In genomic region chr14:69037790-69038448, GRCh38 we compare ENCODE assay signal across 12 cellular contexts. TPM values are rescaled to one million over a fixed set of nuclear protein-coding genes. Genes with fewer than 3 reads are reported as not detected.
DNase-seq lines count a peak whose midpoint lies in the region; ATAC-seq and TF ChIP-seq lines count a peak whose summit lies in the region.
"Had no signal": no experiment of that assay in that cellular context is flagged by ENCODE, and none has a peak within 500 bp of the region (broad histone marks: within the 10 kb centered on the region; RNA-seq: fewer than 3 reads in every experiment).

No MANE protein-coding gene starts in this region.

- no peaks in the 10 kb centered on the region for H3K79me2 ChIP-seq in GM23338 (replicated peaks; ENCODE audit: insufficient read depth)
- H3K79me2 ChIP-seq in trophoblast cell (ENCODE audit: control insufficient read depth, insufficient read depth, low read length, poor library complexity) = no peaks in the 10 kb centered on the region
- no peaks in the 10 kb centered on the region for H3K79me2 ChIP-seq in PC-3 (ENCODE audit: low read length)

- intact Hi-C loops in PC-3 (cut with micrococcal nuclease) = no loop called here

- H4K8ac ChIP-seq in trophoblast cell (ENCODE audit: low read depth, low read length) = no peak overlapping the region

- no peak overlapping the region for H2AK5ac ChIP-seq in trophoblast cell (ENCODE audit: low read length)

- peaks cover 18% of the 10 kb centered on the region for H3K27me3 Mint-ChIP-seq in GM23338 (ENCODE audit: insufficient read depth, low read depth, poor library complexity)

- DNase-seq in GM23338 (ENCODE audit: low spot score) (peak; percentile 47), RKO (ENCODE audit: low spot score) (peak; percentile 74), fibroblast of mammary gland (ENCODE audit: low read depth) (peak; percentile 70), trophoblast cell (no peak), PC-3 (no peak), SKM-1 (lab: John Stamatoyannopoulos, UW; ENCODE audit: unreplicated experiment) (no peak), NCI-H1048 (lab: John Stamatoyannopoulos, UW) (no peak)
- DNase-seq: DND-41, MM.1S, mucosa of descending colon, NCI-H748 treated with DMSO at 0.1 percent for 48 hours had no signal

- H3K4me3 ChIP-seq in GM23338 (no peak overlapping the region), fibroblast of mammary gland (ENCODE audit: control insufficient read depth, low read depth, low read length) (no peak overlapping the region), trophoblast cell (ENCODE audit: low read depth, low read length) (no peak overlapping the region), PC-3 (ENCODE audit: low read length) (no peak overlapping the region)
- H3K4me3 ChIP-seq: mucosa of descending colon had no signal

- no peak overlapping the region for H2BK120ac ChIP-seq in trophoblast cell (ENCODE audit: insufficient read depth, low read length, poor library complexity)

- H3K9me3 ChIP-seq in trophoblast cell (ENCODE audit: insufficient read depth, low read depth, low read length) = no peaks in the 10 kb centered on the region
- H3K9me3 ChIP-seq in PC-3 (ENCODE audit: low read length) = no peaks in the 10 kb centered on the region
- H3K9me3 ChIP-seq: mucosa of descending colon had no signal

- peaks cover 6% of the 10 kb centered on the region for H3K79me1 ChIP-seq in trophoblast cell (ENCODE audit: low read length)

- no peak overlapping the region for H4K12ac ChIP-seq in trophoblast cell (ENCODE audit: low read depth, low read length)

- no peak overlapping the region for H3K23ac ChIP-seq in trophoblast cell (ENCODE audit: low read length)

- H3K9ac ChIP-seq in trophoblast cell (ENCODE audit: low read length) (no peak overlapping the region), PC-3 (ENCODE audit: low read length) (no peak overlapping the region)

- CTCF ChIA-PET in PC-3 (lab: Charles Lee) = no interaction called here

- no peak overlapping the region for H3K18ac ChIP-seq in trophoblast cell (ENCODE audit: low read length)

- H2AFZ ChIP-seq in GM23338 = no peak overlapping the region; the same call in 1 of the 2 replicates
- H2AFZ ChIP-seq in trophoblast cell (ENCODE audit: insufficient read depth, low read length, poor library complexity) = peak overlapping the region; percentile 11
- no peak overlapping the region for H2AFZ ChIP-seq in PC-3 (ENCODE audit: low read length)

- H3K36me3 ChIP-seq in GM23338 (ENCODE audit: insufficient read depth) = no peaks in the 10 kb centered on the region
- no peaks in the 10 kb centered on the region for H3K36me3 ChIP-seq in trophoblast cell (ENCODE audit: control insufficient read depth in 1 of 2, insufficient read depth in 2 of 2, low read length in 2 of 2)
- no peaks in the 10 kb centered on the region for H3K36me3 ChIP-seq in PC-3 (ENCODE audit: low read depth, low read length)

- peak; percentile 71 for ATAC-seq in GM23338
- ATAC-seq in PC-3 = no peak
- ATAC-seq: mucosa of descending colon had no signal

- no peaks in the 10 kb centered on the region for H3K36me3 Mint-ChIP-seq in GM23338 (ENCODE audit: low read depth)

- H3K4me2 ChIP-seq in GM23338 = peak overlapping the region; percentile 49
- no peak overlapping the region for H3K4me2 ChIP-seq in trophoblast cell (ENCODE audit: low read length)
- H3K4me2 ChIP-seq in PC-3 (ENCODE audit: low read length) = no peak overlapping the region

- POLR2A ChIA-PET in PC-3 (lab: Charles Lee; ENCODE audit: unreplicated experiment) = no interaction called here

- H4K20me1 ChIP-seq in GM23338 (replicated peaks; ENCODE audit: insufficient read depth) = no peaks in the 10 kb centered on the region
- H4K20me1 ChIP-seq in PC-3 (ENCODE audit: low read length) = no peaks in the 10 kb centered on the region

- no peak overlapping the region for H2BK12ac ChIP-seq in trophoblast cell (ENCODE audit: low read length)

- H3K27ac Mint-ChIP-seq in GM23338 = peak overlapping the region; percentile 60
- H3K27ac Mint-ChIP-seq: T-helper 1 cell treated with Interleukin-12 subunit alpha and Interleukin-12 subunit beta and Interleukin-4 antibody, amounts not matched to agents 30 μg/mL and 1 μg/mL, for 36 hours had no signal

- H3F3A ChIP-seq in GM23338 (replicated peaks; ENCODE audit: low read depth) = 0 out of 2 replicates have a peak, but pooled peaks cover 3% of the 10 kb centered on the region
- no peaks in the 10 kb centered on the region for H3F3A ChIP-seq in PC-3 (ENCODE audit: low read length, unreplicated experiment)

- no peak overlapping the region for H2BK5ac ChIP-seq in trophoblast cell (ENCODE audit: low read depth, low read length, poor library complexity)

- TF ChIP-seq CTCF in GM23338 (conservative IDR thresholded peaks at IDR 0.05; ENCODE audit: low read depth in 2 of 2) (no peak), fibroblast of mammary gland (conservative IDR thresholded peaks at IDR 0.05; ENCODE audit: control insufficient read depth, insufficient read depth, low read depth, low read length) (no peak), PC-3 (conservative IDR thresholded peaks at IDR 0.05; ENCODE audit: low read depth, low read length) (no peak)

- no peak overlapping the region for H3K14ac ChIP-seq in trophoblast cell (ENCODE audit: low read length)

- no peak overlapping the region for H4K91ac ChIP-seq in trophoblast cell (ENCODE audit: low read depth, low read length)

- BruUV-seq in PC-3 (replicated peaks; lab: Mats Ljungman, UMichigan) = no TSS peak

- no peak overlapping the region for H3K4ac ChIP-seq in trophoblast cell (ENCODE audit: low read depth, low read length)

- no CpG with 5 or more reads among the region's 7 CpGs for WGBS in trophoblast cell (ENCODE audit: extremely low coverage, insufficient coverage, insufficient read length)

- no peaks in the 10 kb centered on the region for H3K9me2 ChIP-seq in GM23338 (ENCODE audit: insufficient read depth)
- no peaks in the 10 kb centered on the region for H3K9me2 ChIP-seq in PC-3 (replicated peaks; ENCODE audit: low read length)

- H3K4me1 ChIP-seq in GM23338 (ENCODE audit: insufficient read depth) = peaks cover 19% of the 10 kb centered on the region
- H3K4me1 ChIP-seq in trophoblast cell (ENCODE audit: control insufficient read depth in 1 of 2, insufficient read depth in 2 of 2, low read length in 2 of 2) = peaks cover 13 to 14% of the 10 kb centered on the region in 2 experiments
- H3K4me1 ChIP-seq in PC-3 (ENCODE audit: insufficient read depth, low read length) = peaks cover 13% of the 10 kb centered on the region

- no peak overlapping the region for H3K27ac ChIP-seq in GM23338 (ENCODE audit: low read depth)
- H3K27ac ChIP-seq in trophoblast cell (ENCODE audit: low read depth, low read length) = no peak overlapping the region
- no peak overlapping the region for H3K27ac ChIP-seq in PC-3 (ENCODE audit: low read length)

- H3K4me3 Mint-ChIP-seq in GM23338 = peak overlapping the region; percentile 13; the same call in 1 of the 3 replicates
- H3K4me3 Mint-ChIP-seq: T-helper 1 cell treated with Interleukin-12 subunit alpha and Interleukin-12 subunit beta and Interleukin-4 antibody, amounts not matched to agents 30 μg/mL and 1 μg/mL, for 36 hours had no signal

- H3K27me3 ChIP-seq in GM23338 (ENCODE audit: insufficient read depth) = no peaks in the 10 kb centered on the region
- no peaks in the 10 kb centered on the region for H3K27me3 ChIP-seq in trophoblast cell (ENCODE audit: insufficient read depth, low read length)
- H3K27me3 ChIP-seq in PC-3 (ENCODE audit: low read length) = no peaks in the 10 kb centered on the region

- peaks cover 47% of the 10 kb centered on the region for H3K4me1 Mint-ChIP-seq in GM23338

- H3K9me3 Mint-ChIP-seq in GM23338 = no peaks in the 10 kb centered on the region
- H3K9me3 Mint-ChIP-seq: T-helper 1 cell treated with Interleukin-12 subunit alpha and Interleukin-12 subunit beta and Interleukin-4 antibody, amounts not matched to agents 30 μg/mL and 1 μg/mL, for 36 hours had no signal

TF ChIP-seq in GM23338, 12 proteins besides CTCF, POLR2A, EP300 and RAD21 (continues in another document):
- no peak for TF ChIP-seq ZNF331 (CRISPR knock-in tag; IDR thresholded peaks at IDR 0.05; ENCODE audit: low read depth)

RNA-seq across cellular contexts. Expression of gene ACTN1, which starts 58.8 kb away (rescaled TPM):
- total RNA-seq in GM23338 (2014; rRNA removed; shearing (Covaris generic)) = 257 and 280 TPM in 2 replicates
- 121 and 129 TPM in 2 replicates for polyA plus RNA-seq in GM23338 (2016; fragmentation: Nextera tagmentation; extraction: Ambion mirVana)
- 427 and 440 TPM in 2 replicates for polyA plus RNA-seq in trophoblast cell (2013)
- 303 and 400 TPM in 2 replicates for total RNA-seq in PC-3 (2014; rRNA removed)

Comparison
In these comparisons a context has a peak if more than half of its experiments do, and no peak if none do; other contexts are left out.
1. DNase-seq: peak in GM23338 (single experiment), RKO (single experiment) and fibroblast of mammary gland (single experiment); none in trophoblast cell (0 of 2), PC-3 (single experiment), SKM-1 (single experiment) and NCI-H1048 (single experiment).